In the genomic region with DNA sequence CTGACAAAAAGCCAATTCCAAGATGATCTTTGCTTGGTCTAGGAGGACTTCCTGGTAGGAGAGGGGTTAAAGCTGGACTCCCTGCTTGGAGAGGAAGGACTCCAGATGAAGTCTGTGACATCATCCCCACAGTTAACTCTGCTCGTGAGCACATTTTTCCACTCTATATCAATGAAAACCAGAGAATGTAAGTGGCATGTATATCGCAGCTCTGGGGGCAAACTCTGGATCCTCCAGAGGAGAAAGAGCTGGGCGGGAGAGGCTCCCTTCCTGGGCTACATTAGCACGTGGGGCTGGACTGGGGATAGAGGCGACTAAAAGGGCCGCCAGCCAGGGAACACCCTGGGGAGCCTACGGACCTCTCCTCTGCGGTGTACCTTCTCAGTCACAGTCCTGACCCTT, we compare ENCODE assay signal across 9 cellular contexts. TPM values are rescaled to one million over a fixed set of nuclear protein-coding genes. Genes with fewer than 3 reads are reported as not detected.
DNase-seq lines count a peak whose midpoint lies in the region; ATAC-seq and TF ChIP-seq lines count a peak whose summit lies in the region.
"Had no signal": no experiment of that assay in that cellular context is flagged by ENCODE, and none has a peak within 500 bp of the region (broad histone marks: within the 10 kb centered on the region; RNA-seq: fewer than 3 reads in every experiment).

No MANE protein-coding gene starts in this region.

- TF ChIP-seq CTCF in lung (IDR thresholded peaks at IDR 0.05; ENCODE audit: control extremely low read depth, extremely low read depth): no peak
- TF ChIP-seq CTCF in RWPE1 (conservative IDR thresholded peaks at IDR 0.05; ENCODE audit: low read depth): no peak

- H3K4me3 ChIP-seq in lung: no peak overlapping the region
- H3K4me3 ChIP-seq: A549 had no signal

- H3K4me3 Mint-ChIP-seq in T-helper 1 cell treated with Interleukin-12 subunit alpha and Interleukin-12 subunit beta and Interleukin-4 antibody, amounts not matched to agents 30 μg/mL and 1 μg/mL, for 36 hours: peak overlapping the region; percentile 93
- peak overlapping the region; percentile 87 for H3K4me3 Mint-ChIP-seq in activated T-helper 1 cell treated with anti-CD3 and anti-CD28 coated beads, Interleukin-12 subunit alpha, Interleukin-12 subunit beta, Interleukin-2, Interleukin-4 antibody, amounts not matched to agents 30 ng/mL and 10 ng/mL and 1 ng/mL, durations not matched to agents 14 hours and 24 hours and 36 hours

- no peaks in the 10 kb centered on the region for H3K36me3 ChIP-seq in lung (ENCODE audit: control insufficient read depth in 2 of 2, insufficient read depth in 2 of 2, low read length in 2 of 2)

- ATAC-seq in HG02973 (IDR thresholded peaks at IDR 0.05; ENCODE audit: unreplicated experiment): peak; percentile 10
- ATAC-seq in lung (ENCODE audit: insufficient read depth, low FRiP score): no peak
- ATAC-seq: A549 had no signal

- WGBS in lung, 2 donors: 25 to 36% methylated on average over 8 of the region's 8 CpGs

- DNase-seq in T-helper 1 cell: no peak
- no peak for DNase-seq in activated T-helper 1 cell treated with anti-CD3 and anti-CD28 coated beads, Interleukin-12 subunit alpha, Interleukin-12 subunit beta, Interleukin-2, Interleukin-4 antibody, amounts not matched to agents 30 ng/mL and 10 ng/mL and 1 ng/mL, durations not matched to agents 14 hours and 24 hours and 36 hours (ENCODE audit: low spot score)
- no peak for DNase-seq in lung (ENCODE audit: low spot score)
- DNase-seq in midbrain (lab: John Stamatoyannopoulos, UW): no peak
- DNase-seq in NK-92 (lab: John Stamatoyannopoulos, UW; ENCODE audit: unreplicated experiment): no peak
- DNase-seq in RWPE1 (ENCODE audit: low spot score): no peak

- no peaks in the 10 kb centered on the region for H3K9me3 ChIP-seq in lung (ENCODE audit: control insufficient read depth in 2 of 2, insufficient read depth in 1 of 2, low read length in 1 of 2)
- H3K9me3 ChIP-seq: A549 had no signal

- H3K9me3 Mint-ChIP-seq in T-helper 1 cell treated with Interleukin-12 subunit alpha and Interleukin-12 subunit beta and Interleukin-4 antibody, amounts not matched to agents 30 μg/mL and 1 μg/mL, for 36 hours: no peaks in the 10 kb centered on the region
- no peaks in the 10 kb centered on the region for H3K9me3 Mint-ChIP-seq in activated T-helper 1 cell treated with anti-CD3 and anti-CD28 coated beads, Interleukin-12 subunit alpha, Interleukin-12 subunit beta, Interleukin-2, Interleukin-4 antibody, amounts not matched to agents 30 ng/mL and 10 ng/mL and 1 ng/mL, durations not matched to agents 14 hours and 24 hours and 36 hours

- intact Hi-C loops in activated T-helper 1 cell treated with anti-CD3 and anti-CD28 coated beads, Interleukin-12 subunit alpha, Interleukin-12 subunit beta, Interleukin-2, Interleukin-4 antibody, amounts not matched to agents 30 ng/mL and 10 ng/mL and 1 ng/mL, durations not matched to agents 14 hours and 24 hours and 36 hours (cut with micrococcal nuclease): loop anchor here (1.0 to 5.0 kb wide), 5 partner anchors 37 to 151 kb away; no protein-coding TSS in a partner anchor

- H3K27me3 ChIP-seq in lung (ENCODE audit: control insufficient read depth, insufficient read depth): no peaks in the 10 kb centered on the region

- CTCF ChIA-PET in RWPE1 (lab: Yijun Ruan, JAX): interaction anchor here (0.6 to 0.7 kb wide), 2 partner anchors 8 to 39 kb away, joined by 3 to 5 read pairs; no protein-coding TSS in a partner anchor

- peaks cover 20% of the 10 kb centered on the region for H3K36me3 Mint-ChIP-seq in T-helper 1 cell treated with Interleukin-12 subunit alpha and Interleukin-12 subunit beta and Interleukin-4 antibody, amounts not matched to agents 30 μg/mL and 1 μg/mL, for 36 hours (ENCODE audit: low read depth)
- peaks cover 24% of the 10 kb centered on the region for H3K36me3 Mint-ChIP-seq in activated T-helper 1 cell treated with anti-CD3 and anti-CD28 coated beads, Interleukin-12 subunit alpha, Interleukin-12 subunit beta, Interleukin-2, Interleukin-4 antibody, amounts not matched to agents 30 ng/mL and 10 ng/mL and 1 ng/mL, durations not matched to agents 14 hours and 24 hours and 36 hours (ENCODE audit: low read depth)

- H3K27ac Mint-ChIP-seq in T-helper 1 cell treated with Interleukin-12 subunit alpha and Interleukin-12 subunit beta and Interleukin-4 antibody, amounts not matched to agents 30 μg/mL and 1 μg/mL, for 36 hours: peak overlapping the region; percentile 95
- peak overlapping the region; percentile 94 for H3K27ac Mint-ChIP-seq in activated T-helper 1 cell treated with anti-CD3 and anti-CD28 coated beads, Interleukin-12 subunit alpha, Interleukin-12 subunit beta, Interleukin-2, Interleukin-4 antibody, amounts not matched to agents 30 ng/mL and 10 ng/mL and 1 ng/mL, durations not matched to agents 14 hours and 24 hours and 36 hours

- H3K27ac ChIP-seq in lung (ENCODE audit: low read depth in 1 of 2, low read length in 1 of 2) (peak overlapping the region; percentile 81 to 82), RWPE1 (no peak overlapping the region)
- H3K27ac ChIP-seq: A549 had no signal

- POLR2A ChIA-PET in RWPE1 (lab: Yijun Ruan, JAX; ENCODE audit: low non-redundant PET): no interaction called here

- peaks cover 70% of the 10 kb centered on the region for H3K4me1 Mint-ChIP-seq in T-helper 1 cell treated with Interleukin-12 subunit alpha and Interleukin-12 subunit beta and Interleukin-4 antibody, amounts not matched to agents 30 μg/mL and 1 μg/mL, for 36 hours (ENCODE audit: low read depth)
- peaks cover 88% of the 10 kb centered on the region for H3K4me1 Mint-ChIP-seq in activated T-helper 1 cell treated with anti-CD3 and anti-CD28 coated beads, Interleukin-12 subunit alpha, Interleukin-12 subunit beta, Interleukin-2, Interleukin-4 antibody, amounts not matched to agents 30 ng/mL and 10 ng/mL and 1 ng/mL, durations not matched to agents 14 hours and 24 hours and 36 hours (ENCODE audit: low read depth)

- peaks cover 22 to 28% of the 10 kb centered on the region in 2 donors for H3K4me1 ChIP-seq in lung (ENCODE audit: control insufficient read depth in 2 of 2, insufficient read depth in 2 of 2, low read length in 2 of 2)

- no peaks in the 10 kb centered on the region for H3K27me3 Mint-ChIP-seq in T-helper 1 cell treated with Interleukin-12 subunit alpha and Interleukin-12 subunit beta and Interleukin-4 antibody, amounts not matched to agents 30 μg/mL and 1 μg/mL, for 36 hours (ENCODE audit: low read depth)
- H3K27me3 Mint-ChIP-seq in activated T-helper 1 cell treated with anti-CD3 and anti-CD28 coated beads, Interleukin-12 subunit alpha, Interleukin-12 subunit beta, Interleukin-2, Interleukin-4 antibody, amounts not matched to agents 30 ng/mL and 10 ng/mL and 1 ng/mL, durations not matched to agents 14 hours and 24 hours and 36 hours (ENCODE audit: insufficient read depth): peaks cover 1% of the 10 kb centered on the region

RNA-seq across cellular contexts. Expression of a gene that starts 34.1 kb away (rescaled TPM):
- total RNA-seq in activated T-helper 1 cell treated with anti-CD3 and anti-CD28 coated beads, Interleukin-12 subunit alpha, Interleukin-12 subunit beta, Interleukin-2, Interleukin-4 antibody, amounts not matched to agents 30 ng/mL and 10 ng/mL and 1 ng/mL, durations not matched to agents 14 hours and 24 hours and 36 hours: 45.6 and 47.0 TPM in 2 replicates
- 10 to 100 TPM; 28.9 to 34.8 TPM for total RNA-seq in lung
- polyA plus RNA-seq in lung: 10 to 100 TPM in 1 of 2 donors, 1 to 10 TPM in 1; 5.5 to 14.4 TPM

RNA-seq across cellular contexts. Expression of a gene that starts 47.2 kb away (rescaled TPM):
- total RNA-seq in activated T-helper 1 cell treated with anti-CD3 and anti-CD28 coated beads, Interleukin-12 subunit alpha, Interleukin-12 subunit beta, Interleukin-2, Interleukin-4 antibody, amounts not matched to agents 30 ng/mL and 10 ng/mL and 1 ng/mL, durations not matched to agents 14 hours and 24 hours and 36 hours: 43.9 and 44.0 TPM in 2 replicates
- total RNA-seq in lung: 10 to 100 TPM; 11.1 to 31.7 TPM
- 10 to 100 TPM; 43.2 to 55.4 TPM for polyA plus RNA-seq in lung

RNA-seq across cellular contexts. Expression of a gene that starts 59.1 kb away (rescaled TPM):
- total RNA-seq in activated T-helper 1 cell treated with anti-CD3 and anti-CD28 coated beads, Interleukin-12 subunit alpha, Interleukin-12 subunit beta, Interleukin-2, Interleukin-4 antibody, amounts not matched to agents 30 ng/mL and 10 ng/mL and 1 ng/mL, durations not matched to agents 14 hours and 24 hours and 36 hours: 49.4 and 61.3 TPM in 2 replicates
- 10 to 100 TPM; 32.7 to 37.8 TPM for total RNA-seq in lung
- polyA plus RNA-seq in lung: 10 to 100 TPM; 21.1 to 21.6 TPM
